24 cellular contexts compared by ENCODE assay signal in the genomic region with DNA sequence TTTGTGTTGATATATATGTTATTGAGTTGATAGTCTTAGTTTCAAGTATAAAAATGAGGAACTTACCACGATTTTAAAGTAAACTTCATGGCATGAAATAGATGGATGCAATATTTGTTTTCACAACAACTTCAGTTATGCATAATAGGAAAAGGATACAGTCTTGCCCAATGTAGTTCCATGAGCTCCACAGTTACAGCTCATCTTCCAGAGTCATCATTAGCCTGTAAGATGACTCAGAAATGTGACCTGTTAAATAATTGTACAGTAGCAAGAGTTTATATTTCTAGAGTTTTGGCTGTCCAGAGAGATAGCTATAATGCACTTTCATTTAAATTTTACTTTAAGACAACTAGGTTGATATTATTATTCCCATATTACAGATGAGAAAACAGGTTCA.
"Had no signal": no experiment of that assay in that cellular context is flagged by ENCODE, and none has a peak within 500 bp of the region (broad histone marks: within the 10 kb centered on the region; RNA-seq: fewer than 3 reads in every experiment).

No MANE protein-coding gene starts in this region.

- H3K4me1 Mint-ChIP-seq: activated naive CD8-positive, alpha-beta T cell treated with anti-CD3 and anti-CD28 coated beads, Interleukin-2, amount 50 U/mL, for 24 hours had no signal

- H3K9me3 Mint-ChIP-seq: activated naive CD8-positive, alpha-beta T cell treated with anti-CD3 and anti-CD28 coated beads, Interleukin-2, amount 50 U/mL, for 24 hours; neural progenitor cell had no signal

- H3K9me3 ChIP-seq: left lung, thoracic aorta had no signal

- H2AFZ ChIP-seq: neural progenitor cell had no signal

- ATAC-seq: activated CD8-positive, alpha-beta T cell treated with anti-CD3 and anti-CD28 coated beads, Interleukin-2, amount 10 ng/mL, durations not matched to agents 7 days and 5 days; activated naive CD8-positive, alpha-beta T cell treated with anti-CD3 and anti-CD28 coated beads, Interleukin-2, amount 50 U/mL, for 24 hours; esophagus mucosa; heart right ventricle; left lung; naive thymus-derived CD8-positive, alpha-beta T cell; sciatic nerve had no signal

- H3K4me3 ChIP-seq: heart right ventricle, left lung, lung, neural progenitor cell, thoracic aorta had no signal

- H3K27me3 Mint-ChIP-seq: activated naive CD8-positive, alpha-beta T cell treated with anti-CD3 and anti-CD28 coated beads, Interleukin-2, amount 50 U/mL, for 24 hours had no signal

- H3K27me3 ChIP-seq: left lung, neural progenitor cell had no signal

- H3K36me3 ChIP-seq: heart right ventricle, left lung, neural progenitor cell, thoracic aorta had no signal

- H3K36me3 Mint-ChIP-seq: brain, mesothelial cell of epicardium, neural progenitor cell had no signal

- H3K27ac Mint-ChIP-seq: activated CD8-positive, alpha-beta T cell treated with anti-CD3 and anti-CD28 coated beads, Interleukin-2, amount 10 ng/mL, durations not matched to agents 7 days and 5 days; activated naive CD8-positive, alpha-beta T cell treated with anti-CD3 and anti-CD28 coated beads, Interleukin-2, amount 50 U/mL, for 24 hours; activated T-helper 1 cell treated with anti-CD3 and anti-CD28 coated beads, Interleukin-12 subunit alpha, Interleukin-12 subunit beta, Interleukin-2, Interleukin-4 antibody, amounts not matched to agents 30 ng/mL and 10 ng/mL and 1 ng/mL, durations not matched to agents 14 hours and 24 hours and 36 hours; brain; naive thymus-derived CD8-positive, alpha-beta T cell; neural progenitor cell had no signal

- H3K9ac ChIP-seq: neural progenitor cell had no signal

- H3K4me3 Mint-ChIP-seq: activated CD8-positive, alpha-beta T cell treated with anti-CD3 and anti-CD28 coated beads, Interleukin-2, amount 10 ng/mL, durations not matched to agents 7 days and 5 days; activated naive CD8-positive, alpha-beta T cell treated with anti-CD3 and anti-CD28 coated beads, Interleukin-2, amount 50 U/mL, for 24 hours; activated T-helper 1 cell treated with anti-CD3 and anti-CD28 coated beads, Interleukin-12 subunit alpha, Interleukin-12 subunit beta, Interleukin-2, Interleukin-4 antibody, amounts not matched to agents 30 ng/mL and 10 ng/mL and 1 ng/mL, durations not matched to agents 14 hours and 24 hours and 36 hours; brain; mesothelial cell of epicardium; naive thymus-derived CD8-positive, alpha-beta T cell; neural progenitor cell had no signal

- H3K4me2 ChIP-seq: neural progenitor cell had no signal

- DNase-seq: activated CD4-positive, alpha-beta T cell treated with anti-CD3 and anti-CD28 coated beads, Interleukin-2, amount 50 U/mL, for 1 hour; activated CD4-positive, CD25-positive, alpha-beta regulatory T cell treated with anti-CD3 and anti-CD28 coated beads, Interleukin-2, amount 50 U/mL, for 72 hours; activated CD8-positive, alpha-beta T cell treated with anti-CD3 and anti-CD28 coated beads, Interleukin-2, amount 10 ng/mL, durations not matched to agents 7 days and 5 days; activated gamma-delta T cell; activated naive CD4-positive, alpha-beta T cell treated with anti-CD3 and anti-CD28 coated beads, Interleukin-2, amount 50 U/mL, for 16 hours; activated naive CD8-positive, alpha-beta T cell treated with anti-CD3 and anti-CD28 coated beads, Interleukin-2, amount 50 U/mL, for 24 hours; aorta; caudate nucleus; effector memory CD4-positive, alpha-beta T cell; heart right ventricle; kidney; left lung; naive thymus-derived CD8-positive, alpha-beta T cell; posterior cingulate gyrus; stimulated activated CD4-positive, alpha-beta T cell treated with anti-CD3 and anti-CD28 coated beads, Interleukin-4, amount 100 ng/mL, for 1 hour; stimulated activated naive CD4-positive, alpha-beta T cell had no signal

- H3K27ac ChIP-seq: heart right ventricle, left lung, neural progenitor cell, thoracic aorta had no signal

- H3K4me1 ChIP-seq: heart right ventricle, left lung had no signal

- FAIRE-seq: kidney had no signal
